Comparison of ENCODE assay signal across 30 cellular contexts in the genomic region with DNA sequence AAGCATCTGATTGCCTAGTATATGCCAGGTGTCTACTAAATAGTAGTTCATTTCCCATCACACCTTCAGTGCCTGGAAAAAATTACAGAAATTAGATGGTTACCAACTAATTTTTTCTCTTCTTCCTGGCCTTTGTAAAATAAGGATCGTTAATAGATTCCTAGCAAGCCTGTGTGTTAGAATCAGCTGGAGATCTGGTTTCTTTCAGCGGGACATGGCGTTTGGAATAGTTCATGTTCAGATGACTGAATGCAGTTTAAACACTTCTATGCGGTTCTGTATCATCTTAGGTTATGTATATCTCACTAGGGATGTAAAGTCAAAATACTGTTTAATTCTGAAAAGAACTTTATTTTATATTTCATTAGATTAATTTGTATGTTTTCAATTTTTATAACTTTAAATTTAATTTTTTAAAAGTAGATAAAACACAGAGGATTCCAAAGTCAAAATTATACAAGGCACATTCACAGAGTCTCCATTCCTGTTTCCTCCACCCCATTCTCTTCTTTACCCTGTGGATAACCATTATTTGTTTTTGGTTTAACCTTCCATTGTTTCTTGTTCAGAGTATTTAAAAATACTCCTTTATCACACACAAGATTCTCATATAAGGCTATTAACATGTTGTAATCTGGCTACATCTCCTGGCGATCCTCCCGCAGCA.
A peak's percentile ranks its signal among the peaks of the same experiment; 100 is the strongest.
DNase-seq lines count a peak whose midpoint lies in the region; ATAC-seq and TF ChIP-seq lines count a peak whose summit lies in the region.
"Had no signal": no experiment of that assay in that cellular context is flagged by ENCODE, and none has a peak within 500 bp of the region (broad histone marks: within the 10 kb centered on the region; RNA-seq: fewer than 3 reads in every experiment).

No MANE protein-coding gene starts in this region.

- no peaks in the 10 kb centered on the region for H3K27me3 ChIP-seq in osteoblast (ENCODE audit: insufficient read depth, low read length)
- H3K27me3 ChIP-seq: BE2C had no signal

- peaks cover 34% of the 10 kb centered on the region for H4K20me1 ChIP-seq in osteoblast (ENCODE audit: insufficient read depth, low read length)

- H3K4me3 ChIP-seq in AG10803 (ENCODE audit: low read length) (no peak overlapping the region), osteoblast (ENCODE audit: insufficient read depth, low read length) (no peak overlapping the region)

- no peaks in the 10 kb centered on the region for H3K9me3 ChIP-seq in osteoblast (ENCODE audit: low read depth, low read length)
- H3K9me3 ChIP-seq: BE2C had no signal

- H2AFZ ChIP-seq in osteoblast (ENCODE audit: low read length), result no peak overlapping the region

- peak overlapping the region; percentile 24 for H3K4me2 ChIP-seq in osteoblast (ENCODE audit: insufficient read depth, low read length)

- H3K27ac ChIP-seq in epithelial cell of prostate, result peak overlapping the region; percentile 61
- peak overlapping the region; percentile 66 for H3K27ac ChIP-seq in osteoblast (ENCODE audit: low read depth, low read length)
- H3K27ac ChIP-seq: RWPE1 had no signal

- peaks cover 28% of the 10 kb centered on the region for H3K4me1 ChIP-seq in osteoblast (ENCODE audit: insufficient read depth, low read length)
- H3K4me1 ChIP-seq: BE2C had no signal

- peaks cover 16% of the 10 kb centered on the region for H3K36me3 ChIP-seq in osteoblast (ENCODE audit: insufficient read depth, low read length)

- ATAC-seq in GM19463 (IDR thresholded peaks at IDR 0.05; ENCODE audit: unreplicated experiment), result no peak
- ATAC-seq: activated T-cell treated with anti-CD3 and anti-CD28 coated beads, Interleukin-2, amount 50 U/mL, for 4 hours; effector memory CD8-positive, alpha-beta T cell; naive thymus-derived CD4-positive, alpha-beta T cell had no signal

- TF ChIP-seq CTCF in AG10803 (conservative IDR thresholded peaks at IDR 0.05; ENCODE audit: low read length) (no peak), osteoblast (IDR thresholded peaks at IDR 0.05; ENCODE audit: extremely low read depth, low read depth, low read length) (no peak)

- peaks cover 69% of the 10 kb centered on the region for H3K79me2 ChIP-seq in osteoblast (ENCODE audit: insufficient read depth, low read length)

- DNase-seq in AG10803 (ENCODE audit: low read depth), result peak; percentile 19
- peak; percentile 3 for DNase-seq in RPMI7951 (ENCODE audit: low read depth)
- no peak for DNase-seq in epithelial cell of prostate (ENCODE audit: low read depth, low spot score)
- no peak for DNase-seq in osteoblast (ENCODE audit: insufficient read length, low spot score, missing footprints)
- no peak for DNase-seq in NK-92 treated with Interleukin-12 subunit alpha and Interleukin-12 subunit beta, amount 100 ng/mL, for 24 hours (lab: John Stamatoyannopoulos, UW)
- DNase-seq in NCI-H2196 (lab: John Stamatoyannopoulos, UW; ENCODE audit: unreplicated experiment), result no peak
- DNase-seq in NK-92 (lab: John Stamatoyannopoulos, UW; ENCODE audit: unreplicated experiment), result no peak
- DNase-seq: activated CD4-positive, alpha-beta T cell treated with anti-CD3 and anti-CD28 coated beads, Interleukin-2, amount 50 U/mL, for 1 hour; activated T-cell treated with anti-CD3 and anti-CD28 coated beads, Interleukin-2, amount 50 U/mL, for 4 hours; BE2C; CD8-positive, alpha-beta memory T cell; cortex of kidney; effector memory CD8-positive, alpha-beta T cell; GDM1; H7; hypothalamus; immature natural killer cell; KBM-7; mesendoderm; MM.1S; naive thymus-derived CD4-positive, alpha-beta T cell; NCI-H1417; NCI-H2029 treated with DMSO at 0.1 percent for 48 hours; NCI-H2227 treated with DMSO at 0.1 percent for 48 hours; NCI-H526 treated with DMSO at 0.1 percent for 48 hours; nucleus accumbens; small intestine; stimulated activated CD4-positive, alpha-beta T cell treated with anti-CD3 and anti-CD28 coated beads, Interleukin-2, amount 100 ng/mL, for 24 hours had no signal

Comparison
In these comparisons a context has a peak if more than half of its experiments do, and no peak if none do; other contexts are left out.
1. DNase-seq: peak in AG10803 (single experiment) and RPMI7951 (single experiment); none in epithelial cell of prostate (single experiment), osteoblast (single experiment), NK-92 treated with Interleukin-12 subunit alpha and Interleukin-12 subunit beta, amount 100 ng/mL, for 24 hours (single experiment), NCI-H2196 (single experiment) and NK-92 (single experiment).